ENCODE assay signal across 16 cellular contexts in genomic region chr6:134936927-134937326, GRCh38. TPM values are rescaled to one million over a fixed set of nuclear protein-coding genes. Genes with fewer than 3 reads are reported as not detected.
DNase-seq lines count a peak whose midpoint lies in the region; ATAC-seq and TF ChIP-seq lines count a peak whose summit lies in the region.
"Had no signal": no experiment of that assay in that cellular context is flagged by ENCODE, and none has a peak within 500 bp of the region (broad histone marks: within the 10 kb centered on the region; RNA-seq: fewer than 3 reads in every experiment).

No MANE protein-coding gene starts in this region.

- H3K4me1 ChIP-seq in left lung, result no peaks in the 10 kb centered on the region

- H3K4me3 Mint-ChIP-seq in chondrocyte (ENCODE audit: unreplicated experiment), result peak overlapping the region; percentile 42
- H3K4me3 Mint-ChIP-seq in nephron progenitor cell, result no peak overlapping the region
- H3K4me3 Mint-ChIP-seq: activated B cell treated with CpG ODN at 0.5 μM for 24 hours; activated T-cell treated with anti-CD3 and anti-CD28 coated beads, Interleukin-2, amount 50 U/mL, for 72 hours; CD14-positive monocyte had no signal

- no peaks in the 10 kb centered on the region for H3K9me3 Mint-ChIP-seq in chondrocyte (ENCODE audit: low read depth)
- H3K9me3 Mint-ChIP-seq in nephron progenitor cell, result no peaks in the 10 kb centered on the region
- H3K9me3 Mint-ChIP-seq: activated B cell treated with CpG ODN at 0.5 μM for 24 hours; activated T-cell treated with anti-CD3 and anti-CD28 coated beads, Interleukin-2, amount 50 U/mL, for 72 hours; CD14-positive monocyte had no signal

- H3K27ac ChIP-seq in left lung, result no peak overlapping the region

- H3K27ac Mint-ChIP-seq in chondrocyte (ENCODE audit: unreplicated experiment) (peak overlapping the region; percentile 98), nephron progenitor cell (peak overlapping the region; percentile 50)
- H3K27ac Mint-ChIP-seq: activated B cell treated with CpG ODN at 0.5 μM for 24 hours; activated T-cell treated with anti-CD3 and anti-CD28 coated beads, Interleukin-2, amount 50 U/mL, for 72 hours had no signal

- H3K4me1 Mint-ChIP-seq in chondrocyte (ENCODE audit: low read depth) (peaks cover 22% of the 10 kb centered on the region), nephron progenitor cell (peaks cover 18% of the 10 kb centered on the region)
- H3K4me1 Mint-ChIP-seq: CD14-positive monocyte had no signal

- H3K9me3 ChIP-seq in left lung, result no peaks in the 10 kb centered on the region

- H3K36me3 Mint-ChIP-seq in chondrocyte (ENCODE audit: low read depth), result no peaks in the 10 kb centered on the region
- no peaks in the 10 kb centered on the region for H3K36me3 Mint-ChIP-seq in nephron progenitor cell (ENCODE audit: low read depth)
- H3K36me3 Mint-ChIP-seq: CD14-positive monocyte had no signal

- intact Hi-C loops in left lung (cut with DNase I), result loop anchor here in 1 of 2 donors (10.0 kb wide), 1 partner anchor 782 kb away; no protein-coding TSS in a partner anchor

- no peak for TF ChIP-seq CTCF in AG09309 (IDR thresholded peaks at IDR 0.05; ENCODE audit: control insufficient read depth, insufficient read depth, low read depth, low read length, missing control alignments)
- no peak for TF ChIP-seq CTCF in chondrocyte (IDR thresholded peaks at IDR 0.05)
- no peak for TF ChIP-seq CTCF in nephron progenitor cell (IDR thresholded peaks at IDR 0.05)
- TF ChIP-seq CTCF in left lung (IDR thresholded peaks at IDR 0.05), result no peak

- ATAC-seq in GM21529 (IDR thresholded peaks at IDR 0.05; ENCODE audit: unreplicated experiment) (no peak), left lung (no peak), GM21515 (IDR thresholded peaks at IDR 0.05; ENCODE audit: unreplicated experiment) (no peak), GM19463 (IDR thresholded peaks at IDR 0.05; ENCODE audit: unreplicated experiment) (no peak)
- ATAC-seq: activated T-cell treated with anti-CD3 and anti-CD28 coated beads, Interleukin-2, amount 50 U/mL, for 72 hours had no signal

- no peaks in the 10 kb centered on the region for H3K27me3 Mint-ChIP-seq in chondrocyte (ENCODE audit: low read depth)
- peaks cover 10% of the 10 kb centered on the region for H3K27me3 Mint-ChIP-seq in nephron progenitor cell (ENCODE audit: low read depth, poor library complexity)
- H3K27me3 Mint-ChIP-seq: activated B cell treated with CpG ODN at 0.5 μM for 24 hours had no signal

- no peaks in the 10 kb centered on the region for H3K27me3 ChIP-seq in left lung

- no peaks in the 10 kb centered on the region for H3K36me3 ChIP-seq in left lung

- DNase-seq in AG09309 (ENCODE audit: low read depth), result peak; percentile 57
- DNase-seq in LHCN-M2 (ENCODE audit: low read depth), result peak; percentile 34
- no peak for DNase-seq in chondrocyte (ENCODE audit: low spot score)
- DNase-seq in nephron progenitor cell, result no peak
- no peak for DNase-seq in left lung
- DNase-seq: activated B cell treated with CpG ODN at 0.5 μM for 24 hours; activated T-cell treated with anti-CD3 and anti-CD28 coated beads, Interleukin-2, amount 50 U/mL, for 72 hours; aorta; KBM-7; NCI-H2029 treated with DMSO at 0.1 percent for 48 hours; retina; stimulated activated naive CD4-positive, alpha-beta T cell treated with Interleukin-2 at 50 U/mL for 16 hours had no signal

- H3K4me3 ChIP-seq in AG09309 (ENCODE audit: control insufficient read depth, low read depth, low read length) (no peak overlapping the region), left lung (no peak overlapping the region)

RNA-seq across cellular contexts. Expression of gene ALDH8A1, which starts 13.0 kb away (rescaled TPM):
- total RNA-seq in LHCN-M2 (2014; rRNA removed), result 0.06 TPM in 1 of 2 replicates, not detected in the other
- polyA plus RNA-seq in LHCN-M2 (2012), result not detected
- total RNA-seq in chondrocyte, result 0.18 to 0.40 TPM (median 0.39 TPM) in 3 replicates
- under 1 TPM; 0.99 TPM for total RNA-seq in left lung
- polyA plus RNA-seq: CD14-positive monocyte had no signal

Comparison
In these comparisons a context has a peak if more than half of its experiments do, and no peak if none do; other contexts are left out.
1. DNase-seq: peak in AG09309 (single experiment) and LHCN-M2 (single experiment); none in chondrocyte (single experiment), nephron progenitor cell (single experiment) and left lung (0 of 2).